27 cellular contexts compared by ENCODE assay signal in the genomic region with DNA sequence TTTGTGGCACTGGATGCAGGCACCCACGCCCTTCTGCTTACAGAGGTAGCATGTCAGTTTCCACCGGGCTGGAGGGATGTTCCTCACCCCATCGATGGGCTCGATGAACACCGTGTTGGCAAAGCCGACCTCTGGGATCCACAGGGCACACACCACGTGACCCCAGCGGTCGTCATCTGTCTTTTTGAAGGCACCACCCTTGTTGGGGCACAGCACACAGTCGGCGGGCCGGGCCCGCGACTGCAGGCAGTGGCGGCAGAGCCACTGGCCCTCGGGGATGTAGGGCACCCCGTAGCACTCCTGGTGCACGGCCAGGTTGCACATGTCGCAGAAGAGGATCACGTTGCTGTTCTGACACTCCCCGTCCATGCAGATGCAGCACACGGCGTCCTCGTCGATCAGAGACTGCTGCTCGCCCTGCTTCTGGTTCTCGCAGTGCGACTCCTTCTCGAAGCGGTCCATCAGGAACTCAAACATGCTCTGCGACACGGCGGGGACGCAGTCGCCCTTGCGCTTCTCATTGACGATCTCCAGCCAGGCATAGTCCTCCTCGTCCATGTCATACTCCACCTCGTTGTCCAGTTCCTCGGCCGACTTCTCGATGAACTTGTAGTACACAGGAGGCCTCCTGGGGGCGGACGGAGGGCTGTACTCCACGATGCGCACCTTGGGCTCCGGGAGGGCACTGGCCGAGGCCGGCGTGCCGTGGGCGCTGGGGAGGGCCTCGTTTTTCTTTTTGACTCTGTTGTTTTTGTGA. TPM values are rescaled to one million over a fixed set of nuclear protein-coding genes. Genes with fewer than 3 reads are reported as not detected.
DNase-seq lines count a peak whose midpoint lies in the region; ATAC-seq and TF ChIP-seq lines count a peak whose summit lies in the region.
"Had no signal": no experiment of that assay in that cellular context is flagged by ENCODE, and none has a peak within 500 bp of the region (broad histone marks: within the 10 kb centered on the region; RNA-seq: fewer than 3 reads in every experiment).

No MANE protein-coding gene starts in this region.

- H3K27ac Mint-ChIP-seq in WTC11: peak overlapping the region; percentile 28; the same call in 1 of the 2 replicates
- peak overlapping the region in 1 of 7 donors; percentile 99 for H3K27ac Mint-ChIP-seq in CD4-positive, alpha-beta memory T cell
- H3K27ac Mint-ChIP-seq: activated naive CD4-positive, alpha-beta T cell treated with anti-CD3 and anti-CD28 coated beads for 36 hours had no signal

- no peak for ATAC-seq in WTC11
- no peak for ATAC-seq in HG03571 (IDR thresholded peaks at IDR 0.05; ENCODE audit: unreplicated experiment)
- ATAC-seq: left lobe of liver had no signal

- H3K4me3 ChIP-seq in left ventricle myocardium inferior: no peak overlapping the region
- no peak overlapping the region for H3K4me3 ChIP-seq in CD4-positive, alpha-beta memory T cell (ENCODE audit: low read length in 2 of 2)
- H3K4me3 ChIP-seq: PC-9, skin epidermis had no signal

- CTCF ChIA-PET in WTC11 (lab: Charles Lee): no interaction called here
- CTCF ChIA-PET in CD4-positive, alpha-beta memory T cell (lab: Charles Lee; ENCODE audit: partially characterized antibody): no interaction called here

- DNase-seq in cardiac septum (ENCODE audit: low spot score): peak; percentile 46
- no peak for DNase-seq in left ventricle myocardium inferior
- DNase-seq in WTC11 (ENCODE audit: low spot score): no peak
- peak; percentile 0 for DNase-seq in iPS-NIHi11 (ENCODE audit: low spot score)
- DNase-seq in CD4-positive, alpha-beta memory T cell: no peak
- DNase-seq in SHP77 treated with DMSO at 0.1 percent for 48 hours (lab: John Stamatoyannopoulos, UW): no peak
- DNase-seq in NOMO-1 (lab: John Stamatoyannopoulos, UW; ENCODE audit: unreplicated experiment in 2 of 2): no peak
- DNase-seq: activated CD4-positive, alpha-beta T cell treated with anti-CD3 and anti-CD28 coated beads, Interleukin-2, amount 50 U/mL, for 1 hour; activated CD8-positive, alpha-beta memory T cell treated with anti-CD3 and anti-CD28 coated beads, Interleukin-2, amount 50 U/mL, for 4 hours; activated naive CD4-positive, alpha-beta T cell treated with anti-CD3 and anti-CD28 coated beads for 36 hours; anterior cingulate cortex; central memory CD4-positive, alpha-beta T cell; DMS79; erythroblast; foreskin fibroblast; immature natural killer cell; Kasumi-1; NCI-H1092 treated with DMSO at 0.1 percent for 48 hours; NCI-H2029 treated with DMSO at 0.1 percent for 48 hours; NCI-H345; PC-9; SHP77; stimulated activated CD4-positive, alpha-beta T cell treated with anti-CD3 and anti-CD28 coated beads, Interleukin-1b, Interleukin-23, amount 100 ng/mL, for 48 hours had no signal

- no peak overlapping the region for H3K4me3 Mint-ChIP-seq in WTC11
- peak overlapping the region in 3 of 8 donors; percentile 15 to 98 (median 93) for H3K4me3 Mint-ChIP-seq in CD4-positive, alpha-beta memory T cell
- H3K4me3 Mint-ChIP-seq: activated naive CD4-positive, alpha-beta T cell treated with anti-CD3 and anti-CD28 coated beads for 36 hours had no signal

- H3K4me1 ChIP-seq in left ventricle myocardium inferior: peaks cover 72% of the 10 kb centered on the region
- peaks cover 63% of the 10 kb centered on the region for H3K4me1 ChIP-seq in CD4-positive, alpha-beta memory T cell (ENCODE audit: insufficient read depth, low read length)

- H3K36me3 Mint-ChIP-seq in WTC11: peaks cover 61% of the 10 kb centered on the region
- H3K36me3 Mint-ChIP-seq in CD4-positive, alpha-beta memory T cell: peaks cover 19 to 62% of the 10 kb centered on the region in 2 donors

- H3K36me3 ChIP-seq in left ventricle myocardium inferior: peaks cover 54% of the 10 kb centered on the region
- peaks cover 49% of the 10 kb centered on the region for H3K36me3 ChIP-seq in CD4-positive, alpha-beta memory T cell (ENCODE audit: insufficient read depth, low read length)

- H3K27me3 ChIP-seq in left ventricle myocardium inferior (ENCODE audit: low read depth): no peaks in the 10 kb centered on the region
- no peaks in the 10 kb centered on the region for H3K27me3 ChIP-seq in CD4-positive, alpha-beta memory T cell (ENCODE audit: insufficient read depth, low read length)
- H3K27me3 ChIP-seq: neutrophil had no signal

- no peak overlapping the region for H3K27ac ChIP-seq in left ventricle myocardium inferior (replicated peaks)
- H3K27ac ChIP-seq in CD4-positive, alpha-beta memory T cell (ENCODE audit: low read depth, low read length): no peak overlapping the region
- H3K27ac ChIP-seq: neutrophil, PC-9, skin epidermis had no signal

- H3K27me3 Mint-ChIP-seq in WTC11 (ENCODE audit: low read depth): peaks cover 3% of the 10 kb centered on the region; the same call in 1 of the 2 replicates
- no peaks in the 10 kb centered on the region for H3K27me3 Mint-ChIP-seq in CD4-positive, alpha-beta memory T cell

- no peak for TF ChIP-seq CTCF in left ventricle myocardium inferior (IDR thresholded peaks at IDR 0.05; ENCODE audit: borderline replicate concordance)
- no peak for TF ChIP-seq CTCF in WTC11 (IDR thresholded peaks at IDR 0.05)

- no peaks in the 10 kb centered on the region for H3K9me3 Mint-ChIP-seq in WTC11
- no peaks in the 10 kb centered on the region for H3K9me3 Mint-ChIP-seq in CD4-positive, alpha-beta memory T cell
- H3K9me3 Mint-ChIP-seq: activated naive CD4-positive, alpha-beta T cell treated with anti-CD3 and anti-CD28 coated beads for 36 hours; immature natural killer cell had no signal

- H3K4me1 Mint-ChIP-seq in WTC11: peaks cover 19% of the 10 kb centered on the region
- peaks cover 28 to 68% (median 44%) of the 10 kb centered on the region in 4 donors for H3K4me1 Mint-ChIP-seq in CD4-positive, alpha-beta memory T cell

- intact Hi-C loops in cardiac septum (cut with DNase I): no loop called here
- intact Hi-C loops in left ventricle myocardium inferior (cut with micrococcal nuclease): no loop called here
- intact Hi-C loops in CD4-positive, alpha-beta memory T cell (cut with micrococcal nuclease): loop anchor here (10.0 kb wide), 1 partner anchor 191 kb away; a partner anchor contains a TSS

- POLR2A ChIA-PET in WTC11 (lab: Charles Lee): no interaction called here
- POLR2A ChIA-PET in CD4-positive, alpha-beta memory T cell (lab: Charles Lee; ENCODE audit: partially characterized antibody): interaction anchor here (1.0 kb wide), 1 partner anchor 15 kb away, joined by 3 read pairs; no protein-coding TSS in a partner anchor

- H3K9me3 ChIP-seq in left ventricle myocardium inferior (replicated peaks): no peaks in the 10 kb centered on the region
- H3K9me3 ChIP-seq in CD4-positive, alpha-beta memory T cell (ENCODE audit: control insufficient read depth in 1 of 2, low read length in 2 of 2): no peaks in the 10 kb centered on the region
- H3K9me3 ChIP-seq: neutrophil had no signal

TF ChIP-seq in WTC11, 78 proteins besides CTCF, POLR2A, EP300 and RAD21:
- TF ChIP-seq SP1 (CRISPR knock-in tag; conservative IDR thresholded peaks at IDR 0.05) (no peak), ZNF416 (CRISPR knock-in tag; IDR thresholded peaks at IDR 0.05) (no peak), FOXK1 (CRISPR knock-in tag; IDR thresholded peaks at IDR 0.05) (no peak), ZNF317 (CRISPR knock-in tag; IDR thresholded peaks at IDR 0.05; ENCODE audit: borderline replicate concordance, low read depth) (no peak), ZBTB21 (CRISPR knock-in tag; IDR thresholded peaks at IDR 0.05; ENCODE audit: borderline replicate concordance) (no peak), CREM (CRISPR knock-in tag; IDR thresholded peaks at IDR 0.05) (no peak), ZNF396 (CRISPR knock-in tag; IDR thresholded peaks at IDR 0.05; ENCODE audit: borderline replicate concordance) (no peak)
- TF ChIP-seq, protein P1, sequence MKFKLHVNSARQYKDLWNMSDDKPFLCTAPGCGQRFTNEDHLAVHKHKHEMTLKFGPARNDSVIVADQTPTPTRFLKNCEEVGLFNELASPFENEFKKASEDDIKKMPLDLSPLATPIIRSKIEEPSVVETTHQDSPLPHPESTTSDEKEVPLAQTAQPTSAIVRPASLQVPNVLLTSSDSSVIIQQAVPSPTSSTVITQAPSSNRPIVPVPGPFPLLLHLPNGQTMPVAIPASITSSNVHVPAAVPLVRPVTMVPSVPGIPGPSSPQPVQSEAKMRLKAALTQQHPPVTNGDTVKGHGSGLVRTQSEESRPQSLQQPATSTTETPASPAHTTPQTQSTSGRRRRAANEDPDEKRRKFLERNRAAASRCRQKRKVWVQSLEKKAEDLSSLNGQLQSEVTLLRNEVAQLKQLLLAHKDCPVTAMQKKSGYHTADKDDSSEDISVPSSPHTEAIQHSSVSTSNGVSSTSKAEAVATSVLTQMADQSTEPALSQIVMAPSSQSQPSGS (CRISPR knock-in tag; IDR thresholded peaks at IDR 0.05; ENCODE audit: borderline replicate concordance, low read depth): no peak

RNA-seq across cellular contexts. Expression of a gene that starts 4.2 kb away (rescaled TPM):
- total RNA-seq in cardiac septum (18.0 TPM), left ventricle myocardium inferior (14.9 TPM), WTC11 (2021) (36.4 to 37.9 TPM (median 36.6 TPM) in 3 replicates)
- 10 to 100 TPM; 84.0 to 88.1 TPM for total RNA-seq in CD4-positive, alpha-beta memory T cell
- polyA plus RNA-seq in CD4-positive, alpha-beta memory T cell: 1 to 10 TPM in 1 of 2 donors, under 1 TPM in 1; 0.94 to 5.1 TPM

RNA-seq across cellular contexts. Expression of a gene that starts 30.2 kb away (rescaled TPM):
- total RNA-seq in cardiac septum: 6.2 TPM
- total RNA-seq in left ventricle myocardium inferior: 4.1 TPM
- 24.7 to 29.2 TPM (median 24.8 TPM) in 3 replicates for total RNA-seq in WTC11 (2021)
- total RNA-seq in CD4-positive, alpha-beta memory T cell: 10 to 100 TPM; 17.7 to 18.6 TPM
- 10 to 100 TPM in 1 of 2 donors, 1 to 10 TPM in 1; 6.7 to 10.0 TPM for polyA plus RNA-seq in CD4-positive, alpha-beta memory T cell

Comparison
In these comparisons a context has a peak if more than half of its experiments do, and no peak if none do; other contexts are left out.
1. DNase-seq: peak in cardiac septum (single experiment) and iPS-NIHi11 (single experiment); none in left ventricle myocardium inferior (single experiment), WTC11 (single experiment), CD4-positive, alpha-beta memory T cell (0 of 5), SHP77 treated with DMSO at 0.1 percent for 48 hours (single experiment) and NOMO-1 (0 of 2).